21 cellular contexts compared by ENCODE assay signal in genomic region chr3:41318520-41318919, GRCh38.
DNase-seq lines count a peak whose midpoint lies in the region; FAIRE-seq and TF ChIP-seq lines count a peak whose summit lies in the region.
"Had no signal": no experiment of that assay in that cellular context is flagged by ENCODE, and none has a peak within 500 bp of the region (broad histone marks: within the 10 kb centered on the region; RNA-seq: fewer than 3 reads in every experiment).

No MANE protein-coding gene starts in this region.

- H3K36me3 ChIP-seq in bronchial epithelial cell (ENCODE audit: control insufficient read depth, insufficient read depth, low read length) (no peaks in the 10 kb centered on the region), left ventricle myocardium inferior (no peaks in the 10 kb centered on the region)
- H3K36me3 ChIP-seq: BE2C, sigmoid colon, suprapubic skin had no signal

- H3K27me3 ChIP-seq in bronchial epithelial cell (ENCODE audit: control insufficient read depth, insufficient read depth, low read length): no peaks in the 10 kb centered on the region
- H3K27me3 ChIP-seq in left ventricle myocardium inferior (ENCODE audit: low read depth): no peaks in the 10 kb centered on the region
- H3K27me3 ChIP-seq: BE2C, sigmoid colon, suprapubic skin had no signal

- DNase-seq in EL (peak; percentile 60), LHCN-M2 (ENCODE audit: low read depth) (peak; percentile 79), bronchial epithelial cell (ENCODE audit: low read depth) (peak; percentile 37), mucosa of gallbladder (ENCODE audit: low spot score) (peak; percentile 22), left ventricle myocardium inferior (no peak), iPS-NIHi7 (ENCODE audit: extremely low spot score) (no peak)
- no peak for DNase-seq in activated effector memory CD4-positive, alpha-beta T cell treated with anti-CD3 and anti-CD28 coated beads, Interleukin-2, amount 50 U/mL, for 16 hours
- no peak for DNase-seq in stimulated activated CD4-positive, alpha-beta T cell treated with anti-CD3 and anti-CD28 coated beads, Interleukin-1b, Interleukin-23, amount 100 ng/mL, for 48 hours
- DNase-seq: activated CD4-positive, CD25-positive, alpha-beta regulatory T cell treated with anti-CD3 and anti-CD28 coated beads, Interleukin-2, amount 50 U/mL, for 72 hours; activated CD8-positive, alpha-beta memory T cell treated with anti-CD3 and anti-CD28 coated beads, Interleukin-2, amount 10 ng/mL, durations not matched to agents 7 days and 5 days; activated gamma-delta T cell; aorta; BE2C; cortex of kidney; head of caudate nucleus; NCI-H2171 treated with DMSO at 0.1 percent for 48 hours; nucleus accumbens; sigmoid colon; stimulated activated CD4-positive, alpha-beta T cell treated with anti-CD3 and anti-CD28 coated beads, Interleukin-4, amount 100 ng/mL, for 1 hour had no signal

- intact Hi-C loops in left ventricle myocardium inferior (cut with micrococcal nuclease): no loop called here

- TF ChIP-seq CTCF in bronchial epithelial cell (IDR thresholded peaks at IDR 0.05; ENCODE audit: insufficient read depth, low read length, severe bottlenecking) (no peak), left ventricle myocardium inferior (IDR thresholded peaks at IDR 0.05; ENCODE audit: borderline replicate concordance) (no peak)

- no peak overlapping the region for H3K27ac ChIP-seq in left ventricle myocardium inferior (replicated peaks)
- H3K27ac ChIP-seq: sigmoid colon, suprapubic skin had no signal

- H3K4me3 ChIP-seq in bronchial epithelial cell (ENCODE audit: low read depth, low read length): no peak overlapping the region
- H3K4me3 ChIP-seq in left ventricle myocardium inferior: no peak overlapping the region
- H3K4me3 ChIP-seq: sigmoid colon, suprapubic skin had no signal

- FAIRE-seq in bronchial epithelial cell (lab: Jason Lieb, UNC): no peak
- FAIRE-seq: islet of Langerhans had no signal

- no peaks in the 10 kb centered on the region for H3K9me3 ChIP-seq in left ventricle myocardium inferior (replicated peaks)
- H3K9me3 ChIP-seq: BE2C, sigmoid colon, suprapubic skin had no signal

- H3K4me1 ChIP-seq in left ventricle myocardium inferior: no peaks in the 10 kb centered on the region
- H3K4me1 ChIP-seq: BE2C, sigmoid colon, suprapubic skin had no signal

Comparison
In these comparisons a context has a peak if more than half of its experiments do, and no peak if none do; other contexts are left out.
1. DNase-seq: peak in EL (single experiment), LHCN-M2 (single experiment), bronchial epithelial cell (single experiment) and mucosa of gallbladder (single experiment); none in left ventricle myocardium inferior (single experiment), iPS-NIHi7 (single experiment), activated effector memory CD4-positive, alpha-beta T cell treated with anti-CD3 and anti-CD28 coated beads, Interleukin-2, amount 50 U/mL, for 16 hours (single experiment) and stimulated activated CD4-positive, alpha-beta T cell treated with anti-CD3 and anti-CD28 coated beads, Interleukin-1b, Interleukin-23, amount 100 ng/mL, for 48 hours (single experiment).